ENCODE assay signal across 8 cellular contexts in the genomic region with DNA sequence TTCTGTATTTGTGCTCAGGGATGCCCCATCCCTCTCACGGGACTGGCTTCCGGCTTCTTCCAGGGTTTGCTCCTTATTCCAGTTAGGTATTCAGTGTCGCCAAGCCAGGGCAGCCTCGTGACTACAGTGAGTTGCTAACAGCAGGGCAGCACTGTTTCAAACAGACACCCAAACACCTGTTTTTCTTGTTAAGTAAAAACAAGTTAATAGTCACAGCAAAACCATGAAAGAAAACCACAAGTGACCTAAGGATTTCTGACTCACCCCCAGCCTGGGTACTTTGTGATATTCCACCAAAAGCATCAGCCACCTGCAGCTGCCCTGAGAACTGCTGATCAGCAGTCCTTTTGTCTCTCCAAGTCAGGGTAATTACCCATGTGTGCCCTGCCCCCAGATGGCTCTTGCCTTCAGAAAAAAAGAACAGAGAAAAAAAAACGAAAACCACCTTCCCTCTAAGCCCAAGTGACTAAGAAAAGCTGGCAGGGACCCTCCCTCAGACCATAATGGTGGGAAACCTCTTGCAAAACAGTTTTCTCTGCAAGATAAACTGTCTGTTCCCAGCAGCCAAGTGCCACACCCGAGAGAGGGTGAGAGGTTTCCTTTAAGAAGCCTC.
DNase-seq lines count a peak whose midpoint lies in the region; ATAC-seq lines count a peak whose summit lies in the region.

No MANE protein-coding gene starts in this region.

- no peak overlapping the region for H3K4me3 ChIP-seq in skeletal muscle cell (ENCODE audit: low read depth, low read length)

- peak; percentile 81 for ATAC-seq in HG02852 (IDR thresholded peaks at IDR 0.05; ENCODE audit: unreplicated experiment)

- peak; percentile 39 to 49 for DNase-seq in activated CD4-positive, alpha-beta T cell treated with anti-CD3 and anti-CD28 coated beads for 24 hours (ENCODE audit: low read depth in 2 of 2)
- no peak for DNase-seq in activated CD4-positive, alpha-beta T cell treated with anti-CD3 and anti-CD28 coated beads for 1 hour
- DNase-seq in NCI-H1105 (lab: John Stamatoyannopoulos, UW) (peak; percentile 74), fibroblast of gingiva (ENCODE audit: low read depth) (peak; percentile 21), skeletal muscle cell (ENCODE audit: low read depth) (peak; percentile 83), NCI-H446 treated with DMSO at 0.1 percent for 48 hours (lab: John Stamatoyannopoulos, UW) (no peak)
- peak; percentile 78 for DNase-seq in activated CD4-positive, alpha-beta T cell treated with anti-CD3 and anti-CD28 coated beads for 48 hours

Comparison
In these comparisons a context has a peak if more than half of its experiments do, and no peak if none do; other contexts are left out.
1. DNase-seq: peak in activated CD4-positive, alpha-beta T cell treated with anti-CD3 and anti-CD28 coated beads for 24 hours (2 of 2), NCI-H1105 (single experiment), activated CD4-positive, alpha-beta T cell treated with anti-CD3 and anti-CD28 coated beads for 48 hours (single experiment), fibroblast of gingiva (single experiment) and skeletal muscle cell (single experiment); none in activated CD4-positive, alpha-beta T cell treated with anti-CD3 and anti-CD28 coated beads for 1 hour (single experiment) and NCI-H446 treated with DMSO at 0.1 percent for 48 hours (single experiment).